ENCODE assay signal across 9 cellular contexts in the genomic region with DNA sequence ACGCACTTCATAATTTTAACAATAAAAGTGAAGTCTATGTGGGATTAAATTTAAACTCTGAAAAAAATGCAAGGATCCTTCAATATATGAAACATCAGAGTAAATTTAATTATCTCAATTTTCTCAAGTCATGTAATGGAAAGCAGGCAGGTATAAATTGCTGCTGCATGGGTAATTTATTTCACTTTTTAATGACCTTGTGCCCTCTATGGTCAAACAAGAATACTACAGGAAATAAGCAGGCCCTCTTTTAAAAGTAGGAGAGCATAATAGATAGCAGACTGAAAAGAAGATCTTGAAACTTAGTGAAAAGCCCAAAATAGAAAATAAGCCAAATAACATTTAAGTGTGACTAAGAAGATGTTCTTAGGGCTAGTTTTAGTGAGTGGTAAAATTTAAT. TPM values are rescaled to one million over a fixed set of nuclear protein-coding genes. Genes with fewer than 3 reads are reported as not detected.
A peak's percentile ranks its signal among the peaks of the same experiment; 100 is the strongest.
DNase-seq lines count a peak whose midpoint lies in the region; ATAC-seq and TF ChIP-seq lines count a peak whose summit lies in the region.
"Had no signal": no experiment of that assay in that cellular context is flagged by ENCODE, and none has a peak within 500 bp of the region (broad histone marks: within the 10 kb centered on the region; RNA-seq: fewer than 3 reads in every experiment).

No MANE protein-coding gene starts in this region.

- no peaks in the 10 kb centered on the region for H3K36me3 Mint-ChIP-seq in CD4-positive, CD25-positive, alpha-beta regulatory T cell

- no peak overlapping the region for H3K4me2 ChIP-seq in GM23248 (ENCODE audit: unreplicated experiment)

- H3K27me3 ChIP-seq in CD4-positive, CD25-positive, alpha-beta regulatory T cell (ENCODE audit: control insufficient read depth, insufficient read depth, low read length), result no peaks in the 10 kb centered on the region
- H3K27me3 ChIP-seq in GM23248 (replicated peaks; ENCODE audit: insufficient read depth), result no peaks in the 10 kb centered on the region
- no peaks in the 10 kb centered on the region for H3K27me3 ChIP-seq in Peyer's patch

- no peak overlapping the region for H3K9ac ChIP-seq in GM23248

- no peaks in the 10 kb centered on the region for H4K20me1 ChIP-seq in GM23248 (ENCODE audit: insufficient read depth)

- H3K4me1 Mint-ChIP-seq in CD4-positive, CD25-positive, alpha-beta regulatory T cell, result peaks cover 0 to 5% (median under 1%) of the 10 kb centered on the region in 4 donors
- H3K4me1 Mint-ChIP-seq: central memory CD8-positive, alpha-beta T cell had no signal

- no peaks in the 10 kb centered on the region for H3K4me1 ChIP-seq in CD4-positive, CD25-positive, alpha-beta regulatory T cell (ENCODE audit: control insufficient read depth, insufficient read depth, low read length, poor library complexity, severe bottlenecking)
- H3K4me1 ChIP-seq in GM23248 (ENCODE audit: insufficient read depth) (no peaks in the 10 kb centered on the region), Peyer's patch (no peaks in the 10 kb centered on the region)

- no peaks in the 10 kb centered on the region for H3K9me2 ChIP-seq in GM23248 (ENCODE audit: insufficient read depth)

- no peak overlapping the region for H3K27ac ChIP-seq in CD4-positive, CD25-positive, alpha-beta regulatory T cell (ENCODE audit: insufficient read depth, low read length, poor library complexity, severe bottlenecking)
- no peak overlapping the region for H3K27ac ChIP-seq in GM23248
- H3K27ac ChIP-seq in Peyer's patch, result no peak overlapping the region

- peak in 4 of 6 experiments; percentile 34 to 47 (median 45) for TF ChIP-seq CTCF in Peyer's patch (IDR thresholded peaks at IDR 0.05)

- no peak overlapping the region for H3K4me3 ChIP-seq in CD4-positive, CD25-positive, alpha-beta regulatory T cell (ENCODE audit: low read depth, low read length)
- H3K4me3 ChIP-seq in GM23248 (no peak overlapping the region), Peyer's patch (no peak overlapping the region)

- 88 to 96% methylated on average over 1 of the region's 1 CpG for WGBS in GM23248 (ENCODE audit: low coverage in 1 of 2, low lambda C conversion rate in 2 of 2, missing lambda C conversion rate in 2 of 2), 2 experiments

- in situ Hi-C loops in GM23248 (cut with MboI), result no loop called here

- H3K36me3 ChIP-seq in CD4-positive, CD25-positive, alpha-beta regulatory T cell (ENCODE audit: control insufficient read depth, insufficient read depth, low read length), result no peaks in the 10 kb centered on the region
- H3K36me3 ChIP-seq in GM23248 (ENCODE audit: low read depth) (no peaks in the 10 kb centered on the region), Peyer's patch (no peaks in the 10 kb centered on the region)

- TF ChIP-seq POLR2A in Peyer's patch (IDR thresholded peaks at IDR 0.05), result no peak

- H3F3A ChIP-seq in GM23248 (ENCODE audit: insufficient read depth), result no peaks in the 10 kb centered on the region

- no peaks in the 10 kb centered on the region for H3K79me2 ChIP-seq in GM23248 (ENCODE audit: insufficient read depth)

- H3K4me3 Mint-ChIP-seq in CD4-positive, CD25-positive, alpha-beta regulatory T cell, result no peak overlapping the region
- H3K4me3 Mint-ChIP-seq: central memory CD8-positive, alpha-beta T cell had no signal

- H3K9me3 ChIP-seq in CD4-positive, CD25-positive, alpha-beta regulatory T cell (ENCODE audit: control insufficient read depth in 2 of 2, low read length in 2 of 2), result no peaks in the 10 kb centered on the region
- no peaks in the 10 kb centered on the region for H3K9me3 ChIP-seq in GM23248 (ENCODE audit: low read depth)
- H3K9me3 ChIP-seq in Peyer's patch, result no peaks in the 10 kb centered on the region

- no peak overlapping the region for H2AFZ ChIP-seq in GM23248

- peak in 2 of 3 donors; percentile 29 to 46 for DNase-seq in CD4-positive, CD25-positive, alpha-beta regulatory T cell
- peak; percentile 30 for DNase-seq in GM23248
- DNase-seq in Peyer's patch, result no peak
- peak; percentile 3 for DNase-seq in iris pigment epithelial cell (ENCODE audit: low read depth)
- no peak for DNase-seq in NCI-H2107 (lab: John Stamatoyannopoulos, UW)

- no peaks in the 10 kb centered on the region for H3K27me3 Mint-ChIP-seq in CD4-positive, CD25-positive, alpha-beta regulatory T cell
- H3K27me3 Mint-ChIP-seq: central memory CD8-positive, alpha-beta T cell had no signal

- ATAC-seq in CD4-positive, CD25-positive, alpha-beta regulatory T cell (ENCODE audit: low read depth in 2 of 2), result peak in 1 of 2 donors; percentile 44
- ATAC-seq in GM21825 (IDR thresholded peaks at IDR 0.05; ENCODE audit: unreplicated experiment), result no peak
- no peak for ATAC-seq in HG03196 (IDR thresholded peaks at IDR 0.05; ENCODE audit: unreplicated experiment)
- no peak for ATAC-seq in HG03139 (IDR thresholded peaks at IDR 0.05; ENCODE audit: unreplicated experiment)

- peaks cover 0 to 2% (median 0%) of the 10 kb centered on the region in 7 donors for H3K9me3 Mint-ChIP-seq in CD4-positive, CD25-positive, alpha-beta regulatory T cell
- H3K9me3 Mint-ChIP-seq: central memory CD8-positive, alpha-beta T cell had no signal

- H3K27ac Mint-ChIP-seq in CD4-positive, CD25-positive, alpha-beta regulatory T cell, result no peak overlapping the region

RNA-seq across cellular contexts. Expression of a gene that starts 22.9 kb away (rescaled TPM):
- total RNA-seq in CD4-positive, CD25-positive, alpha-beta regulatory T cell, result 114 TPM
- polyA plus RNA-seq in CD4-positive, CD25-positive, alpha-beta regulatory T cell, result 100 to 1,000 TPM in 3 of 4 donors, 10 to 100 TPM in 1; 97.4 to 125 (median 110) TPM
- total RNA-seq in GM23248 (2014; rRNA removed; shearing (Covaris generic)), result 26.1 and 44.4 TPM in 2 replicates
- polyA plus RNA-seq in GM23248 (2016; fragmentation: Nextera tagmentation; extraction: Ambion mirVana), result 64.4 and 67.1 TPM in 2 replicates
- total RNA-seq in Peyer's patch, result 10 to 100 TPM; 12.9 to 44.6 (median 18.5) TPM

RNA-seq across cellular contexts. Expression of a gene that starts 47.5 kb away (rescaled TPM):
- total RNA-seq in CD4-positive, CD25-positive, alpha-beta regulatory T cell, result 56.6 TPM
- 10 to 100 TPM; 27.7 to 34.7 (median 30.7) TPM for polyA plus RNA-seq in CD4-positive, CD25-positive, alpha-beta regulatory T cell
- 17.6 and 19.7 TPM in 2 replicates for total RNA-seq in GM23248 (2014; rRNA removed; shearing (Covaris generic))
- 7.9 and 10.6 TPM in 2 replicates for polyA plus RNA-seq in GM23248 (2016; fragmentation: Nextera tagmentation; extraction: Ambion mirVana)
- 10 to 100 TPM; 41.5 to 98.2 (median 52.0) TPM for total RNA-seq in Peyer's patch

Comparison
In these comparisons a context has a peak if more than half of its experiments do, and no peak if none do; other contexts are left out.
1. DNase-seq: peak in CD4-positive, CD25-positive, alpha-beta regulatory T cell (2 of 3), GM23248 (single experiment) and iris pigment epithelial cell (single experiment); none in Peyer's patch (0 of 3) and NCI-H2107 (single experiment).